ENCODE assay signal across 9 cellular contexts in genomic region chr14:100147181-100147631, GRCh38. TPM values are rescaled to one million over a fixed set of nuclear protein-coding genes. Genes with fewer than 3 reads are reported as not detected.
A peak's percentile ranks its signal among the peaks of the same experiment; 100 is the strongest.
DNase-seq lines count a peak whose midpoint lies in the region; ATAC-seq and TF ChIP-seq lines count a peak whose summit lies in the region.
"Had no signal": no experiment of that assay in that cellular context is flagged by ENCODE, and none has a peak within 500 bp of the region (broad histone marks: within the 10 kb centered on the region; RNA-seq: fewer than 3 reads in every experiment).

No MANE protein-coding gene starts in this region.

- H3K27me3 Mint-ChIP-seq in CD4-positive, alpha-beta T cell, result no peaks in the 10 kb centered on the region
- no peaks in the 10 kb centered on the region for H3K27me3 Mint-ChIP-seq in type B pancreatic cell

- peak overlapping the region; percentile 85 for H3K27ac Mint-ChIP-seq in CD4-positive, alpha-beta T cell
- H3K27ac Mint-ChIP-seq in type B pancreatic cell, result no peak overlapping the region

- H3K4me1 ChIP-seq in rectal smooth muscle tissue (ENCODE audit: control insufficient read depth, insufficient read depth, low read length) (no peaks in the 10 kb centered on the region), psoas muscle (no peaks in the 10 kb centered on the region)

- 69 to 80% (median 76%) methylated on average over 20 of the region's 20 CpGs for WGBS in psoas muscle, 3 donors

- peaks cover 25% of the 10 kb centered on the region for H3K4me1 Mint-ChIP-seq in CD4-positive, alpha-beta T cell (ENCODE audit: low read depth)
- peaks cover 2% of the 10 kb centered on the region for H3K4me1 Mint-ChIP-seq in type B pancreatic cell (ENCODE audit: unreplicated experiment)

- peak; percentile 62 for ATAC-seq in CD4-positive, alpha-beta T cell (ENCODE audit: poor library complexity)
- no peak for ATAC-seq in GM21528 (IDR thresholded peaks at IDR 0.05; ENCODE audit: low FRiP score, unreplicated experiment)
- ATAC-seq in psoas muscle, result no peak
- ATAC-seq in GM21390 (IDR thresholded peaks at IDR 0.05; ENCODE audit: unreplicated experiment), result no peak

- no peaks in the 10 kb centered on the region for H3K27me3 ChIP-seq in CD4-positive, alpha-beta T cell (ENCODE audit: control insufficient read depth, insufficient read depth, low read length)
- H3K27me3 ChIP-seq in rectal smooth muscle tissue (ENCODE audit: control insufficient read depth, insufficient read depth, low read length), result no peaks in the 10 kb centered on the region
- H3K27me3 ChIP-seq in psoas muscle (ENCODE audit: insufficient read depth in 3 of 3, low read length in 2 of 3), result peaks cover 0 to 6% (median 0%) of the 10 kb centered on the region in 3 donors

- TF ChIP-seq CTCF in CD4-positive, alpha-beta T cell (IDR thresholded peaks at IDR 0.05), result no peak
- no peak for TF ChIP-seq CTCF in psoas muscle (IDR thresholded peaks at IDR 0.05)
- TF ChIP-seq CTCF in type B pancreatic cell (conservative IDR thresholded peaks at IDR 0.05), result no peak

- no peak overlapping the region for H3K9ac ChIP-seq in rectal smooth muscle tissue (ENCODE audit: low read length)

- POLR2A ChIA-PET in CD4-positive, alpha-beta T cell (lab: Charles Lee), result interaction anchor here (1.1 to 3.1 kb wide), 6 partner anchors 9 to 81 kb away, joined by 3 to 12 read pairs (median 5); partner anchors contain the start of gene DEGS2

- CTCF ChIA-PET in CD4-positive, alpha-beta T cell (lab: Charles Lee), result interaction anchor here (1.0 to 2.3 kb wide), 2 partner anchors 10 to 45 kb away, joined by 4 to 11 read pairs; no protein-coding TSS in a partner anchor

- no peaks in the 10 kb centered on the region for H3K9me3 ChIP-seq in CD4-positive, alpha-beta T cell (ENCODE audit: control insufficient read depth, low read length)
- no peaks in the 10 kb centered on the region for H3K9me3 ChIP-seq in psoas muscle
- H3K9me3 ChIP-seq: esophagus muscularis mucosa had no signal

- H3K27ac ChIP-seq in CD4-positive, alpha-beta T cell (ENCODE audit: low read depth, low read length), result peak overlapping the region; percentile 21
- H3K27ac ChIP-seq in rectal smooth muscle tissue (ENCODE audit: low read depth, low read length) (no peak overlapping the region), psoas muscle (no peak overlapping the region)
- H3K27ac ChIP-seq: esophagus muscularis mucosa had no signal

- no peaks in the 10 kb centered on the region for H3K9me3 Mint-ChIP-seq in CD4-positive, alpha-beta T cell
- H3K9me3 Mint-ChIP-seq in type B pancreatic cell, result no peaks in the 10 kb centered on the region

- peak overlapping the region; percentile 12 for H3K4me3 ChIP-seq in rectal smooth muscle tissue (ENCODE audit: low read length)
- no peak overlapping the region for H3K4me3 ChIP-seq in psoas muscle
- H3K4me3 ChIP-seq: esophagus muscularis mucosa had no signal

- H3K36me3 Mint-ChIP-seq in CD4-positive, alpha-beta T cell (ENCODE audit: low read depth), result peaks cover 9% of the 10 kb centered on the region
- H3K36me3 Mint-ChIP-seq in type B pancreatic cell, result no peaks in the 10 kb centered on the region

- DNase-seq in CD4-positive, alpha-beta T cell, result peak; percentile 33 to 71 (median 54)
- DNase-seq in Kasumi-1 (lab: John Stamatoyannopoulos, UW) (peak; percentile 85 to 91), psoas muscle (no peak), type B pancreatic cell (ENCODE audit: extremely low spot score, unreplicated experiment) (no peak)
- DNase-seq in activated T-cell treated with anti-CD3 and anti-CD28 coated beads, Interleukin-2, amount 50 U/mL, for 1 hour, result peak; percentile 72

- peak overlapping the region; percentile 60 for H3K4me3 Mint-ChIP-seq in CD4-positive, alpha-beta T cell
- no peak overlapping the region for H3K4me3 Mint-ChIP-seq in type B pancreatic cell

- no peaks in the 10 kb centered on the region for H3K36me3 ChIP-seq in rectal smooth muscle tissue (ENCODE audit: control insufficient read depth, insufficient read depth, low read length)
- H3K36me3 ChIP-seq in psoas muscle (ENCODE audit: insufficient read depth in 1 of 2, low read depth in 1 of 2), result no peaks in the 10 kb centered on the region

- intact Hi-C loops in CD4-positive, alpha-beta T cell (cut with DNase I, micrococcal nuclease), result loop anchor here in 1 of 2 experiments (2.0 kb wide), 2 partner anchors 46 to 230 kb away; partner anchors contain the start of gene WDR25
- intact Hi-C loops in psoas muscle (cut with DNase I), result no loop called here

RNA-seq across cellular contexts. Expression of gene DEGS2, which starts 12.2 kb away (rescaled TPM):
- under 1 TPM in 1 of 2 experiments, not detected in 1; 0.11 TPM for total RNA-seq in CD4-positive, alpha-beta T cell
- total RNA-seq in psoas muscle (under 1 TPM in 1 of 4 donors, not detected in 3; 0.11 TPM), type B pancreatic cell (ENCODE audit: low replicate concordance) (5.2 and 7.6 TPM in 2 replicates)
- polyA plus RNA-seq in psoas muscle, result under 1 TPM; 0.04 to 0.39 (median 0.38) TPM

Comparison
In these comparisons a context has a peak if more than half of its experiments do, and no peak if none do; other contexts are left out.
1. DNase-seq: peak in CD4-positive, alpha-beta T cell (10 of 10), Kasumi-1 (2 of 2) and activated T-cell treated with anti-CD3 and anti-CD28 coated beads, Interleukin-2, amount 50 U/mL, for 1 hour (single experiment); none in psoas muscle (0 of 2) and type B pancreatic cell (single experiment).